ENCODE assay signal across 8 cellular contexts in genomic region chrX:40094041-40094899, GRCh38. TPM values are rescaled to one million over a fixed set of nuclear protein-coding genes. Genes with fewer than 3 reads are reported as not detected.
DNase-seq lines count a peak whose midpoint lies in the region; ATAC-seq and TF ChIP-seq lines count a peak whose summit lies in the region.

No MANE protein-coding gene starts in this region.

- intact Hi-C loops in Right ventricle myocardium inferior (cut with DNase I) (loop anchor here (5.0 to 10.0 kb wide), 2 partner anchors 168 to 359 kb away; no protein-coding TSS in a partner anchor), ovary (cut with DNase I) (loop anchor here in 2 of 4 donors (5.0 kb wide), 2 partner anchors 73 to 362 kb away; no protein-coding TSS in a partner anchor)

- ATAC-seq in activated T-cell treated with anti-CD3 and anti-CD28 coated beads, Interleukin-2, amount 50 U/mL, for 72 hours (replicated peaks in 1 of 2), result no peak
- ATAC-seq in Right ventricle myocardium inferior, result peak; percentile 60
- ATAC-seq in GM19452 (IDR thresholded peaks at IDR 0.05; ENCODE audit: unreplicated experiment), result no peak
- no peak for ATAC-seq in GM19455 (IDR thresholded peaks at IDR 0.05; ENCODE audit: unreplicated experiment)

- no peak for TF ChIP-seq CTCF in ovary (IDR thresholded peaks at IDR 0.05)

- H3K27me3 ChIP-seq in ovary, result no peaks in the 10 kb centered on the region

- H3K4me3 Mint-ChIP-seq in activated T-cell treated with anti-CD3 and anti-CD28 coated beads, Interleukin-2, amount 50 U/mL, for 72 hours, result peak overlapping the region; percentile 89 to 92

- H3K27me3 Mint-ChIP-seq in activated T-cell treated with anti-CD3 and anti-CD28 coated beads, Interleukin-2, amount 50 U/mL, for 72 hours (ENCODE audit: low read depth), result peaks cover 38% of the 10 kb centered on the region

- H3K9me3 ChIP-seq in KOPT-K1 (ENCODE audit: insufficient read depth, low read length, poor library complexity, severe bottlenecking), result no peaks in the 10 kb centered on the region
- H3K9me3 ChIP-seq in ovary, result no peaks in the 10 kb centered on the region

- H3K27ac ChIP-seq in KOPT-K1 (ENCODE audit: low read depth, low read length, poor library complexity, severe bottlenecking), result peak overlapping the region; percentile 78
- H3K27ac ChIP-seq in ovary, result peak overlapping the region in 1 of 2 donors; percentile 86

- peaks cover 32% of the 10 kb centered on the region for H3K4me1 Mint-ChIP-seq in activated T-cell treated with anti-CD3 and anti-CD28 coated beads, Interleukin-2, amount 50 U/mL, for 72 hours (ENCODE audit: low read depth)

- H3K9me3 Mint-ChIP-seq in activated T-cell treated with anti-CD3 and anti-CD28 coated beads, Interleukin-2, amount 50 U/mL, for 72 hours, result no peaks in the 10 kb centered on the region

- no peak for TF ChIP-seq POLR2A in ovary (IDR thresholded peaks at IDR 0.05)

- peak in 9 of 14 donors; percentile 9 to 46 (median 16) for DNase-seq in C1 segment of cervical spinal cord (lab: John Stamatoyannopoulos, UW)
- DNase-seq in activated T-cell treated with anti-CD3 and anti-CD28 coated beads, Interleukin-2, amount 50 U/mL, for 72 hours, result peak in 1 of 2 donors; percentile 32
- DNase-seq in Right ventricle myocardium inferior (ENCODE audit: missing footprints), result peak; percentile 84
- DNase-seq in ovary, result peak in 2 of 5 donors; percentile 46 to 53
- no peak for DNase-seq in LoVo (ENCODE audit: low spot score)

- no peak for TF ChIP-seq EP300 in ovary (IDR thresholded peaks at IDR 0.05)

- peak overlapping the region; percentile 57 for H3K27ac Mint-ChIP-seq in activated T-cell treated with anti-CD3 and anti-CD28 coated beads, Interleukin-2, amount 50 U/mL, for 72 hours

- 0 out of 2 replicates have a peak, but pooled peaks cover 5% of the 10 kb centered on the region for H3K36me3 ChIP-seq in KOPT-K1 (ENCODE audit: insufficient read depth, low read length)
- no peaks in the 10 kb centered on the region for H3K36me3 ChIP-seq in ovary

- 2 to 18% (median 6%) methylated on average over 67 to 76 of the region's 76 CpGs for WGBS in ovary, 3 donors

- H3K36me3 Mint-ChIP-seq in activated T-cell treated with anti-CD3 and anti-CD28 coated beads, Interleukin-2, amount 50 U/mL, for 72 hours (ENCODE audit: insufficient read depth in 2 of 2), result peaks cover 0 to 13% of the 10 kb centered on the region in 2 donors

- no peaks in the 10 kb centered on the region for H3K4me1 ChIP-seq in ovary (ENCODE audit: insufficient read depth)

- H3K4me3 ChIP-seq in ovary, result peak overlapping the region; percentile 52

RNA-seq across cellular contexts. Expression of gene BCOR, which starts 3.5 kb away (rescaled TPM):
- total RNA-seq in activated T-cell treated with anti-CD3 and anti-CD28 coated beads, Interleukin-2, amount 50 U/mL, for 72 hours, result 10 to 100 TPM; 53.5 to 65.5 TPM
- total RNA-seq in Right ventricle myocardium inferior, result 16.9 TPM
- 10 to 100 TPM; 25.0 to 57.2 (median 43.2) TPM for total RNA-seq in ovary
- 10 to 100 TPM; 17.7 to 22.0 TPM for polyA plus RNA-seq in ovary
